Comparison of ENCODE assay signal across 8 cellular contexts in the genomic region with DNA sequence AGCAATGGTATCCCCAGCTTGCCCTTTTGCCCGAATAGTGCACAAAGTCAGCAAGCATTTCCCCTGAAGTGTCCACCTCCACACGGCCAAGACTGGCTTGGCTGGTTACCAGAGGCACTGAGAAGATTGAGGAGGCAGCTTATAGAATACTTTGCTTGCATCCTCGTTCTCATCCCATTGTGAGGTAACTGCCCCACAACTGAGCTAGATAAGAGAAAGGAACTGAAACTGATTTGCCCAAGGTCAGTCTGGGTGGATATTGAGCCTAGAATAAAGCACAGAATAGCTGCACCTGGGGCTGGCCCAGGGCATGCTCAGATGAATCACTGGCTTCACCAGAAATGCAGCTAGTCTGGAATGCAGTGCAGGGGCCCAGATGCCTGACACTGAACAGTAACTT. TPM values are rescaled to one million over a fixed set of nuclear protein-coding genes. Genes with fewer than 3 reads are reported as not detected.
DNase-seq lines count a peak whose midpoint lies in the region; ATAC-seq and TF ChIP-seq lines count a peak whose summit lies in the region.

No MANE protein-coding gene starts in this region.

- no peaks in the 10 kb centered on the region for H3K36me3 ChIP-seq in HUES6 (ENCODE audit: control insufficient read depth, insufficient read depth, low read length)

- no peak for TF ChIP-seq POLR2A in GM18505 (IDR thresholded peaks at IDR 0.05; ENCODE audit: borderline replicate concordance, extremely low read depth, insufficient read depth, insufficient read length)

- no peak for TF ChIP-seq CTCF in dorsolateral prefrontal cortex (IDR thresholded peaks at IDR 0.05 in 54 of 56, conservative IDR thresholded peaks at IDR 0.05 in 2 of 56; ENCODE audit: low read depth in 1 of 56, partially characterized antibody in 56 of 56)
- no peak for TF ChIP-seq CTCF in nephron progenitor cell (IDR thresholded peaks at IDR 0.05)

- no peaks in the 10 kb centered on the region for H3K27me3 Mint-ChIP-seq in nephron progenitor cell (ENCODE audit: low read depth, poor library complexity)

- H3K27me3 ChIP-seq in HUES6 (ENCODE audit: control insufficient read depth, insufficient read depth, low read length) (no peaks in the 10 kb centered on the region), dorsolateral prefrontal cortex (no peaks in the 10 kb centered on the region)

- peak; percentile 88 for ATAC-seq in GM18505 (IDR thresholded peaks at IDR 0.05; ENCODE audit: unreplicated experiment)
- peak; percentile 82 for ATAC-seq in GM21723 (IDR thresholded peaks at IDR 0.05; ENCODE audit: unreplicated experiment)

- no peaks in the 10 kb centered on the region for H3K9me3 Mint-ChIP-seq in nephron progenitor cell

- H3K4me3 ChIP-seq in HUES6 (ENCODE audit: low read depth, low read length) (no peak overlapping the region), dorsolateral prefrontal cortex (peak overlapping the region in 1 of 59 donors; percentile 12)

- peaks cover 27% of the 10 kb centered on the region for H3K4me1 Mint-ChIP-seq in nephron progenitor cell

- H3K36me3 Mint-ChIP-seq in nephron progenitor cell (ENCODE audit: low read depth), result no peaks in the 10 kb centered on the region

- H3K27ac ChIP-seq in HUES6 (ENCODE audit: low read depth, low read length) (0 out of 2 replicates have a peak overlapping the region, but pooled peaks have one; percentile 17), dorsolateral prefrontal cortex (peak overlapping the region in 55 of 59 donors; percentile 21 to 92 (median 68))

- peak overlapping the region; percentile 6 for H3K27ac Mint-ChIP-seq in nephron progenitor cell

- intact Hi-C loops in dorsolateral prefrontal cortex (cut with DNase I), result no loop called here

- H3K4me3 Mint-ChIP-seq in nephron progenitor cell, result no peak overlapping the region

- H3K9me3 ChIP-seq in HUES6 (ENCODE audit: control insufficient read depth, insufficient read depth, low read depth, low read length), result no peaks in the 10 kb centered on the region

- peaks cover 21% of the 10 kb centered on the region for H3K4me1 ChIP-seq in HUES6 (ENCODE audit: control insufficient read depth, insufficient read depth, low read length)

- no peak overlapping the region for H3K9ac ChIP-seq in HUES6 (ENCODE audit: low read length)

- DNase-seq in dorsolateral prefrontal cortex (no peak), nephron progenitor cell (peak; percentile 16), NK-92 (lab: John Stamatoyannopoulos, UW; ENCODE audit: unreplicated experiment) (no peak), NCI-H2227 (lab: John Stamatoyannopoulos, UW; ENCODE audit: unreplicated experiment) (no peak), globus pallidus (ENCODE audit: low spot score) (no peak)

RNA-seq across cellular contexts. Expression of gene MAP4K3, which starts 32.7 kb away (rescaled TPM):
- 100 to 1,000 TPM in 1 of 120 experiments, 10 to 100 TPM in 119; 50.1 to 100 (median 72.2) TPM for total RNA-seq in dorsolateral prefrontal cortex
